In the genomic region with DNA sequence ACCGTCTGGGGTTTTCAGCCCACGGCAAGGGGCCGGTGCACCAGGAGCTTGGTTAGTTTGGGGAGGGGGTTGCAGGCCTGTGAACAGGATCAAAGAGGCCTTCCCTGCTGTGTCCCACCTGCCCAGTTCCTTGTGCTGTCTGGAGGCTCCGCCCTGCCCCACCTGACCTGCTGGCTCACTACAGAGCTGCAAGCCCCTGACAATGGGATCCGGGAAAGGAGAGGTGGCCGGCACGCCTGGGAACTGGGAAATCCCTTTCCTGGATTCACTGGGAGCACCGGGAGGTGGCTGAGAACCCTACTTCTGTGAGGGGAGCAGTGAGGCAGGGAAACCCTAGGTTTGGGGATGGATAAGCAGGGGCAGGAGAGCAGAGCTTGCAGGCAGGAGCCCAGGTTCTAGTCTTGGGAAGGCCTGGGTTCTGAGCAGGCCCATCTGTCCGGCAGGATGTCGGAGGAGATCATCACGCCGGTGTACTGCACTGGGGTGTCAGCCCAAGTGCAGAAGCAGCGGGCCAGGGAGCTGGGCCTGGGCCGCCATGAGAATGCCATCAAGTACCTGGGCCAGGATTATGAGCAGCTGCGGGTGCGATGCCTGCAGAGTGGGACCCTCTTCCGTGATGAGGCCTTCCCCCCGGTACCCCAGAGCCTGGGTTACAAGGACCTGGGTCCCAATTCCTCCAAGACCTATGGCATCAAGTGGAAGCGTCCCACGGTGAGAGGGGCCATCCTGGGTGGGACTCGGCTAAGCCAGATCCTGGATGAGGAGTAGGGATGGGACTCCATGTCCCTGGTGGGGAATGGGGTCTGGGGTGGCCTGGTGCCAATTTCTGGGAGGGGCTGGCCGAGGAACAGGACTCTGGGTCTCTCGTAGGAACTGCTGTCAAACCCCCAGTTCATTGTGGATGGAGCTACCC, we compare ENCODE assay signal across 8 cellular contexts. TPM values are rescaled to one million over a fixed set of nuclear protein-coding genes. Genes with fewer than 3 reads are reported as not detected.
A peak's percentile ranks its signal among the peaks of the same experiment; 100 is the strongest.
DNase-seq lines count a peak whose midpoint lies in the region; ATAC-seq and TF ChIP-seq lines count a peak whose summit lies in the region.

No MANE protein-coding gene starts in this region.

- H3K4me1 Mint-ChIP-seq in effector memory CD8-positive, alpha-beta T cell (ENCODE audit: low read depth in 2 of 2): peaks cover 23 to 27% of the 10 kb centered on the region in 2 donors

- ATAC-seq in effector memory CD8-positive, alpha-beta T cell (replicated peaks): no peak
- no peak for ATAC-seq in HG02885 (IDR thresholded peaks at IDR 0.05; ENCODE audit: poor library complexity, unreplicated experiment)
- ATAC-seq in GM21360 (IDR thresholded peaks at IDR 0.05; ENCODE audit: unreplicated experiment): no peak

- H3K4me1 ChIP-seq in SJCRH30: no peaks in the 10 kb centered on the region
- H3K4me1 ChIP-seq in mononuclear cell (ENCODE audit: insufficient read depth, low read length): peaks cover 29% of the 10 kb centered on the region

- CTCF ChIA-PET in AG04449 (lab: Yijun Ruan, JAX): interaction anchor here (1.0 to 2.2 kb wide), 15 partner anchors 10 to 155 kb away, joined by 3 to 13 read pairs (median 5); partner anchors contain the start of genes CDC42EP2, TM7SF2 and ZNHIT2

- no peaks in the 10 kb centered on the region for H3K27me3 ChIP-seq in SJCRH30
- no peaks in the 10 kb centered on the region for H3K27me3 ChIP-seq in mononuclear cell (ENCODE audit: insufficient read depth, low read length)

- H3K4me3 ChIP-seq in AG04449 (ENCODE audit: low read depth, low read length) (peak overlapping the region; percentile 86), SJCRH30 (peak overlapping the region; percentile 85), mononuclear cell (ENCODE audit: low read length) (peak overlapping the region; percentile 70)

- H3K36me3 ChIP-seq in SJCRH30: no peaks in the 10 kb centered on the region

- H3K4me3 Mint-ChIP-seq in effector memory CD8-positive, alpha-beta T cell: peak overlapping the region; percentile 89 to 95

- DNase-seq in AG04449 (ENCODE audit: low read depth, low spot score): no peak
- peak; percentile 54 for DNase-seq in GM20000 (ENCODE audit: low spot score)
- DNase-seq in SJCRH30: no peak
- DNase-seq in effector memory CD8-positive, alpha-beta T cell: no peak
- DNase-seq in NCI-H187 (lab: John Stamatoyannopoulos, UW): no peak

- peaks cover 13% of the 10 kb centered on the region for H3K36me3 Mint-ChIP-seq in effector memory CD8-positive, alpha-beta T cell (ENCODE audit: insufficient read depth)

- H3K27ac ChIP-seq in SJCRH30: peak overlapping the region; percentile 51

- peak overlapping the region; percentile 89 to 95 for H3K27ac Mint-ChIP-seq in effector memory CD8-positive, alpha-beta T cell

- H3K9me3 Mint-ChIP-seq in effector memory CD8-positive, alpha-beta T cell: no peaks in the 10 kb centered on the region

- POLR2A ChIA-PET in AG04449 (lab: Yijun Ruan, JAX): interaction anchor here (1.0 to 1.6 kb wide), 2 partner anchors 9 to 47 kb away, joined by 3 to 14 read pairs; no protein-coding TSS in a partner anchor

- TF ChIP-seq CTCF in AG04449 (IDR thresholded peaks at IDR 0.05; ENCODE audit: insufficient read depth, low read length, missing control alignments) (no peak), GM20000 (IDR thresholded peaks at IDR 0.05; ENCODE audit: extremely low read depth, missing control alignments) (no peak)

- no peaks in the 10 kb centered on the region for H3K27me3 Mint-ChIP-seq in effector memory CD8-positive, alpha-beta T cell

- H3K9me3 ChIP-seq in SJCRH30 (replicated peaks) (no peaks in the 10 kb centered on the region), mononuclear cell (ENCODE audit: low read depth, low read length) (no peaks in the 10 kb centered on the region)

RNA-seq across cellular contexts. Expression of gene CAPN1, which starts 0.8 kb away (rescaled TPM):
- total RNA-seq in SJCRH30 (2014; rRNA removed; shearing (Covaris generic)): 41.1 and 49.4 TPM in 2 replicates
- total RNA-seq in mononuclear cell: 76.2 TPM

RNA-seq across cellular contexts. Expression of gene SPDYC, which starts 12.5 kb away (rescaled TPM):
- 0.18 TPM in 1 of 2 replicates, not detected in the other for total RNA-seq in SJCRH30 (2014; rRNA removed; shearing (Covaris generic))
- total RNA-seq in mononuclear cell: not detected

RNA-seq across cellular contexts. Expression of gene SYVN1, which starts 48.2 kb away (rescaled TPM):
- 7.8 and 8.4 TPM in 2 replicates for total RNA-seq in SJCRH30 (2014; rRNA removed; shearing (Covaris generic))
- total RNA-seq in mononuclear cell: 23.6 TPM
